28 cellular contexts compared by ENCODE assay signal in genomic region chr11:73298233-73298632, GRCh38. TPM values are rescaled to one million over a fixed set of nuclear protein-coding genes. Genes with fewer than 3 reads are reported as not detected.
"Had no signal": no experiment of that assay in that cellular context is flagged by ENCODE, and none has a peak within 500 bp of the region (broad histone marks: within the 10 kb centered on the region; RNA-seq: fewer than 3 reads in every experiment).

No MANE protein-coding gene starts in this region.

- H3K4me1 Mint-ChIP-seq: activated CD4-positive, alpha-beta memory T cell treated with anti-CD3 and anti-CD28 coated beads, Interleukin-2, amount 10 ng/mL, durations not matched to agents 7 days and 5 days; activated T-helper 17 cell treated with anti-CD3 and anti-CD28 coated beads, Interleukin-2, amount 50 U/mL, for 72 hours had no signal

- H3K9me3 Mint-ChIP-seq: activated CD4-positive, alpha-beta memory T cell treated with anti-CD3 and anti-CD28 coated beads, Interleukin-2, amount 10 ng/mL, durations not matched to agents 7 days and 5 days; activated naive CD4-positive, alpha-beta T cell treated with anti-CD3 and anti-CD28 coated beads for 36 hours; activated T-helper 17 cell treated with anti-CD3 and anti-CD28 coated beads, Interleukin-2, amount 50 U/mL, for 72 hours; T-cell had no signal

- H3K27ac ChIP-seq: SK-N-MC had no signal

- H3K27ac Mint-ChIP-seq: activated CD4-positive, alpha-beta memory T cell treated with anti-CD3 and anti-CD28 coated beads, Interleukin-2, amount 10 ng/mL, durations not matched to agents 7 days and 5 days; activated CD4-positive, alpha-beta T cell treated with anti-CD3 and anti-CD28 coated beads for 36 hours; activated naive CD4-positive, alpha-beta T cell treated with anti-CD3 and anti-CD28 coated beads for 36 hours; activated naive CD8-positive, alpha-beta T cell; activated T-helper 17 cell treated with anti-CD3 and anti-CD28 coated beads, Interleukin-2, amount 50 U/mL, for 72 hours; T-cell had no signal

- H3K36me3 Mint-ChIP-seq: activated naive CD8-positive, alpha-beta T cell; brain; T-cell had no signal

- H3K4me3 Mint-ChIP-seq: activated CD4-positive, alpha-beta memory T cell treated with anti-CD3 and anti-CD28 coated beads, Interleukin-2, amount 10 ng/mL, durations not matched to agents 7 days and 5 days; activated CD4-positive, alpha-beta T cell treated with anti-CD3 and anti-CD28 coated beads for 36 hours; activated naive CD4-positive, alpha-beta T cell treated with anti-CD3 and anti-CD28 coated beads for 36 hours; activated naive CD8-positive, alpha-beta T cell; activated T-helper 17 cell treated with anti-CD3 and anti-CD28 coated beads, Interleukin-2, amount 50 U/mL, for 72 hours; brain; T-cell had no signal

- DNase-seq: activated CD4-positive, alpha-beta memory T cell treated with anti-CD3 and anti-CD28 coated beads, Interleukin-2, amount 10 ng/mL, durations not matched to agents 7 days and 5 days; activated CD4-positive, alpha-beta T cell treated with anti-CD3 and anti-CD28 coated beads for 36 hours; activated CD4-positive, alpha-beta T cell treated with anti-CD3 and anti-CD28 coated beads, Interleukin-2, amount 50 U/mL, for 1 hour; activated gamma-delta T cell; activated naive CD4-positive, alpha-beta T cell treated with anti-CD3 and anti-CD28 coated beads for 36 hours; activated T-cell treated with anti-CD3 and anti-CD28 coated beads for 4 hours; activated T-cell treated with anti-CD3 and anti-CD28 coated beads, Interleukin-2, amount 50 U/mL, for 48 hours; amygdala; Kasumi-1; KBM-7; NCI-H1105 treated with DMSO at 0.1 percent for 48 hours; NCI-H146; NCI-H187 treated with DMSO at 0.1 percent for 48 hours; NCI-H2081 treated with DMSO at 0.1 percent for 48 hours; NCI-H446; NCI-H526; NCI-H774; NK-92 treated with Interleukin-12 subunit alpha and Interleukin-12 subunit beta, amount 100 ng/mL, for 24 hours; OCI-M1; RPMI8226; T-cell; T-helper 2 cell; T1000 had no signal

- H3K4me3 ChIP-seq: SK-N-MC had no signal

RNA-seq across cellular contexts. Expression of gene P2RY6, which starts 26.1 kb away (rescaled TPM):
- total RNA-seq: activated CD4-positive, alpha-beta memory T cell treated with anti-CD3 and anti-CD28 coated beads, Interleukin-2, amount 10 ng/mL, durations not matched to agents 7 days and 5 days; activated CD4-positive, alpha-beta T cell treated with anti-CD3 and anti-CD28 coated beads for 36 hours; activated CD8-positive, alpha-beta memory T cell treated with anti-CD3 and anti-CD28 coated beads for 36 hours; activated naive CD4-positive, alpha-beta T cell treated with anti-CD3 and anti-CD28 coated beads for 36 hours; activated T-helper 17 cell treated with anti-CD3 and anti-CD28 coated beads, Interleukin-2, amount 50 U/mL, for 72 hours had no signal
